Comparison of ENCODE assay signal across 8 cellular contexts in genomic region chr22:25334091-25334490, GRCh38.
DNase-seq lines count a peak whose midpoint lies in the region; ATAC-seq, FAIRE-seq and TF ChIP-seq lines count a peak whose summit lies in the region.

No MANE protein-coding gene starts in this region.

- no peak for TF ChIP-seq POLR2A in GM12891 (IDR thresholded peaks at IDR 0.05; ENCODE audit: low read depth, low read length)

- peak; percentile 76 for FAIRE-seq in GM12891 (lab: Jason Lieb, UNC)

- H3K27me3 ChIP-seq in heart right ventricle (no peaks in the 10 kb centered on the region), smooth muscle cell (ENCODE audit: low read depth) (peaks cover 3% of the 10 kb centered on the region)

- H3K4me3 ChIP-seq in heart right ventricle: no peak overlapping the region
- H3K4me3 ChIP-seq in smooth muscle cell: no peak overlapping the region

- H3K27ac ChIP-seq in heart right ventricle (no peak overlapping the region), smooth muscle cell (ENCODE audit: low read depth) (no peak overlapping the region)

- no peaks in the 10 kb centered on the region for H3K36me3 ChIP-seq in heart right ventricle
- no peaks in the 10 kb centered on the region for H3K36me3 ChIP-seq in smooth muscle cell (ENCODE audit: low read depth)

- H3K4me1 ChIP-seq in heart right ventricle (no peaks in the 10 kb centered on the region), smooth muscle cell (ENCODE audit: low read depth) (no peaks in the 10 kb centered on the region)

- H4K20me1 ChIP-seq in smooth muscle cell (ENCODE audit: low read depth): no peaks in the 10 kb centered on the region

- TF ChIP-seq CTCF in heart right ventricle (IDR thresholded peaks at IDR 0.05) (peak; percentile 32 to 59 (median 54)), smooth muscle cell (IDR thresholded peaks at IDR 0.05; ENCODE audit: borderline replicate concordance, insufficient read depth, poor library complexity, severe bottlenecking) (peak; percentile 47)

- H3K79me2 ChIP-seq in smooth muscle cell (ENCODE audit: low read depth): no peaks in the 10 kb centered on the region

- no peaks in the 10 kb centered on the region for H3F3A ChIP-seq in smooth muscle cell (ENCODE audit: low read depth)

- H3K4me2 ChIP-seq in smooth muscle cell: no peak overlapping the region

- H3K9ac ChIP-seq in smooth muscle cell (ENCODE audit: low read depth): no peak overlapping the region

- peak; percentile 17 to 83 (median 70) for ATAC-seq in heart right ventricle
- ATAC-seq in HG03469 (IDR thresholded peaks at IDR 0.05; ENCODE audit: unreplicated experiment): no peak
- ATAC-seq in HG03039 (IDR thresholded peaks at IDR 0.05; ENCODE audit: unreplicated experiment): no peak

- no peak for DNase-seq in GM12891 (ENCODE audit: insufficient read length, low spot score)
- peak; percentile 26 to 70 for DNase-seq in NCI-H526 (lab: John Stamatoyannopoulos, UW)
- DNase-seq in activated T-cell treated with anti-CD3 and anti-CD28 coated beads for 48 hours (ENCODE audit: low read depth): peak; percentile 61
- DNase-seq in heart right ventricle: peak; percentile 48 to 78
- DNase-seq in smooth muscle cell (lab: John Stamatoyannopoulos, UW; ENCODE audit: unreplicated experiment): no peak
- no peak for DNase-seq in NCI-H1048 (lab: John Stamatoyannopoulos, UW)

- no peak overlapping the region for H2AFZ ChIP-seq in smooth muscle cell (ENCODE audit: low read depth)

- 36 to 39% methylated on average over 10 of the region's 10 CpGs for WGBS in heart right ventricle, 2 donors
- WGBS in smooth muscle cell (ENCODE audit: low lambda C conversion rate): 41% methylated on average over 10 of the region's 10 CpGs

- intact Hi-C loops in heart right ventricle (cut with DNase I): loop anchor here in 3 of 10 donors (5.0 to 10.0 kb wide), 3 partner anchors 97 to 129 kb away; no protein-coding TSS in a partner anchor

- peaks cover 0 to 31% (median 8%) of the 10 kb centered on the region in 11 donors for H3K9me3 ChIP-seq in heart right ventricle
- H3K9me3 ChIP-seq in smooth muscle cell (replicated peaks; ENCODE audit: low read depth): no peaks in the 10 kb centered on the region

TF ChIP-seq in GM12891, 5 proteins besides CTCF, POLR2A, EP300 and RAD21:
- TF ChIP-seq TAF1 (IDR thresholded peaks at IDR 0.05; ENCODE audit: low read depth, low read length) (no peak), POLR2AphosphoS5 (IDR thresholded peaks at IDR 0.05; ENCODE audit: low read depth, low read length) (no peak), POU2F2 (IDR thresholded peaks at IDR 0.05; ENCODE audit: low read depth, low read length) (no peak)

Comparison
In these comparisons a context has a peak if more than half of its experiments do, and no peak if none do; other contexts are left out.
1. DNase-seq: peak in NCI-H526 (2 of 2), activated T-cell treated with anti-CD3 and anti-CD28 coated beads for 48 hours (single experiment) and heart right ventricle (2 of 2); none in GM12891 (single experiment), smooth muscle cell (single experiment) and NCI-H1048 (single experiment).
2. ATAC-seq: peak in heart right ventricle (8 of 8); none in HG03469 (single experiment) and HG03039 (single experiment).